Comparison of ENCODE assay signal across 12 cellular contexts in the genomic region with DNA sequence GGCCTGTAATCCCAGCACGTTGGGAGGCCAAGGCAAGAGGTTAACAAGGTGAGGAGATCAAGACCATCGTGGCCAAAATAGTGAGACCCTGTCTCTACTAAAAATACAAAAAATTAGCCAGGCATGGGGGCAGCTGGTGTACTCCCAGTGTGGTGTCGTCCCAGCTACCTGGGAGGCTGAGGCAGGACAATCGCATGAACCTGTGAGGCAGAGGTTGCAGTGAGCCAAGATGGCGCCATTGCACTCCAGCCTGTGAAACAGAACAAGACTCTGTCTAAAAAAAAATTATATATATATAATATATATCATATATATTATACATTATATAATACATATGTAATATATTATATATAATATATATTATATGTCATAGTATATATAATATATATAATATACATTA.
DNase-seq lines count a peak whose midpoint lies in the region; ATAC-seq and TF ChIP-seq lines count a peak whose summit lies in the region.
"Had no signal": no experiment of that assay in that cellular context is flagged by ENCODE, and none has a peak within 500 bp of the region (broad histone marks: within the 10 kb centered on the region; RNA-seq: fewer than 3 reads in every experiment).

No MANE protein-coding gene starts in this region.

- intact Hi-C loops in lower lobe of right lung (cut with DNase I), result no loop called here

- no peaks in the 10 kb centered on the region for H3K27me3 ChIP-seq in lower lobe of right lung (ENCODE audit: low read depth)
- H3K27me3 ChIP-seq: neutrophil, thyroid gland had no signal

- H3K9me3 ChIP-seq in lower lobe of right lung, result peaks cover 7% of the 10 kb centered on the region
- H3K9me3 ChIP-seq: thyroid gland had no signal

- DNase-seq in EL, result peak; percentile 19
- no peak for DNase-seq in activated naive CD8-positive, alpha-beta T cell treated with anti-CD3 and anti-CD28 coated beads, Interleukin-2, amount 50 U/mL, for 24 hours
- peak; percentile 11 for DNase-seq in lower lobe of right lung
- no peak for DNase-seq in NCI-H526 treated with DMSO at 0.1 percent for 48 hours (lab: John Stamatoyannopoulos, UW)
- no peak for DNase-seq in erythroblast (lab: John Stamatoyannopoulos, UW)
- DNase-seq in NCI-H146 (lab: John Stamatoyannopoulos, UW), result no peak
- no peak for DNase-seq in NCI-H2171 treated with DMSO at 0.1 percent for 48 hours (lab: John Stamatoyannopoulos, UW)
- DNase-seq: thyroid gland had no signal

- TF ChIP-seq POLR2A in erythroblast (IDR thresholded peaks at IDR 0.05; ENCODE audit: low read length), result no peak

- H3K27ac Mint-ChIP-seq in activated naive CD8-positive, alpha-beta T cell treated with anti-CD3 and anti-CD28 coated beads, Interleukin-2, amount 50 U/mL, for 24 hours, result no peak overlapping the region
- H3K27ac Mint-ChIP-seq: activated naive CD8-positive, alpha-beta T cell had no signal

- H3K27ac ChIP-seq in lower lobe of right lung, result no peak overlapping the region
- H3K27ac ChIP-seq: C4-2B, neutrophil, thyroid gland had no signal

- ATAC-seq in HG02678 (IDR thresholded peaks at IDR 0.05; ENCODE audit: unreplicated experiment) (peak; percentile 75), lower lobe of right lung (peak in 1 of 2 donors; percentile 96)
- peak; percentile 88 for ATAC-seq in activated naive CD8-positive, alpha-beta T cell treated with anti-CD3 and anti-CD28 coated beads, Interleukin-2, amount 50 U/mL, for 24 hours

- no peaks in the 10 kb centered on the region for H3K36me3 ChIP-seq in lower lobe of right lung
- H3K36me3 ChIP-seq: neutrophil, thyroid gland had no signal

- H3K27me3 Mint-ChIP-seq in activated naive CD8-positive, alpha-beta T cell treated with anti-CD3 and anti-CD28 coated beads, Interleukin-2, amount 50 U/mL, for 24 hours, result no peaks in the 10 kb centered on the region
- H3K27me3 Mint-ChIP-seq: activated naive CD8-positive, alpha-beta T cell had no signal

- no peaks in the 10 kb centered on the region for H3K4me1 Mint-ChIP-seq in activated naive CD8-positive, alpha-beta T cell treated with anti-CD3 and anti-CD28 coated beads, Interleukin-2, amount 50 U/mL, for 24 hours

- no peak overlapping the region for H3K4me3 Mint-ChIP-seq in activated naive CD8-positive, alpha-beta T cell treated with anti-CD3 and anti-CD28 coated beads, Interleukin-2, amount 50 U/mL, for 24 hours
- H3K4me3 Mint-ChIP-seq: activated naive CD8-positive, alpha-beta T cell had no signal

- H3K9me3 Mint-ChIP-seq in activated naive CD8-positive, alpha-beta T cell treated with anti-CD3 and anti-CD28 coated beads, Interleukin-2, amount 50 U/mL, for 24 hours, result peaks cover 18% of the 10 kb centered on the region

- H3K36me3 Mint-ChIP-seq in activated naive CD8-positive, alpha-beta T cell treated with anti-CD3 and anti-CD28 coated beads, Interleukin-2, amount 50 U/mL, for 24 hours (ENCODE audit: low read depth), result peaks cover 1% of the 10 kb centered on the region

- H3K4me3 ChIP-seq in lower lobe of right lung, result no peak overlapping the region
- H3K4me3 ChIP-seq: thyroid gland had no signal

- no peak for TF ChIP-seq CTCF in lower lobe of right lung (IDR thresholded peaks at IDR 0.05)

- no peaks in the 10 kb centered on the region for H3K4me1 ChIP-seq in lower lobe of right lung
- H3K4me1 ChIP-seq: thyroid gland had no signal

Comparison
In these comparisons a context has a peak if more than half of its experiments do, and no peak if none do; other contexts are left out.
1. DNase-seq: peak in EL (single experiment) and lower lobe of right lung (single experiment); none in activated naive CD8-positive, alpha-beta T cell treated with anti-CD3 and anti-CD28 coated beads, Interleukin-2, amount 50 U/mL, for 24 hours (single experiment), NCI-H526 treated with DMSO at 0.1 percent for 48 hours (single experiment), erythroblast (0 of 2), NCI-H146 (single experiment) and NCI-H2171 treated with DMSO at 0.1 percent for 48 hours (single experiment).